Comparison of ENCODE assay signal across 16 cellular contexts in the genomic region with DNA sequence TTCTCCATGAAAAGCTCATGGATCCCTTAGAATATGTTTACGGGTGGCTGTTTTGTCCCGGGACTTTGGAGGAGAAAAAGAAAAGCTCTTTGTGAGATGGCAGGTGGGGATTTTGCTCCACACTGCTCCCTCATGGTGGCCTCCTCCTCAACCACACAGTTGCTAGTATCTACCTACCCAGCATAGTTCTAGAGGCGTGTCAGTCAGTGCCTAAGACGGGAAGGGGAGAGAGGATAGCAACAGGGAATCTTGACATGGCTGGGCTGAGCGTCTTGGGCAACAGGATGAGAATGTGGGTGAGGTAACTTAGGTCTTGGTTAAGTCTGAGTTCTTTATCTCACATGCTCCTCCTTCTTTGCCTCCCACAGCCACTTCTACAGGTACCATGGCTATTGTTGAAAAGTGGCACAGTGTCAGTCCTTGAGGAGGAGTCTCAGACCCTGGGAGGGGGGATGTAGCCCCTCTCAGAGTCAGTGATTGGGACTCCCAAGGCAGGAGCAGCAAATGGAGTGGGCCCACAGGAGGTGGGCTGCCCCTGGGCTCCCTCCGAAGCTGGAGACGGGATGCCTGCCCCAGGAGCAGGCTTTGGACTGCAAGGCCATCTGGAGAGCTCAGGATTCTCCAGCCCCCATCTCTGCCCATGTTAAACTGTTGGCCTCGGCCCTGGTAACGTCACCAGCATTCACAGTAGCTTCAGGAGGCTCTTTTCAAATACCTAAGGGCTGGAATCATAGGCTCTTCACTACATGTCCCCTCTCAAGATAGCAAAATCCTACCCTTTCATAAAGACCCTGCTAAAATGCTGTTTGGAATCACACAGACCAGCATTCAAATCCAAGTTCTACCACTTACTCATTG.
DNase-seq lines count a peak whose midpoint lies in the region; ATAC-seq and TF ChIP-seq lines count a peak whose summit lies in the region.
"Had no signal": no experiment of that assay in that cellular context is flagged by ENCODE, and none has a peak within 500 bp of the region (broad histone marks: within the 10 kb centered on the region; RNA-seq: fewer than 3 reads in every experiment).

No MANE protein-coding gene starts in this region.

- no peaks in the 10 kb centered on the region for H3K9me3 ChIP-seq in fibroblast of lung (ENCODE audit: control insufficient read depth, insufficient read depth, low read depth, low read length)
- no peaks in the 10 kb centered on the region for H3K9me3 ChIP-seq in sigmoid colon
- H3K9me3 ChIP-seq: left lung, SJCRH30 had no signal

- TF ChIP-seq POLR2A in sigmoid colon (IDR thresholded peaks at IDR 0.05), result no peak

- WGBS in sigmoid colon, 2 donors, result 54 to 75% methylated on average over 9 of the region's 9 CpGs

- no peaks in the 10 kb centered on the region for H4K20me1 ChIP-seq in fibroblast of lung (ENCODE audit: control insufficient read depth, extremely low read depth, insufficient read depth, low read length)

- DNase-seq in NCI-H226 (peak; percentile 51), fibroblast of lung (ENCODE audit: low read depth in 2 of 2) (no peak), sigmoid colon (no peak), NCI-H1694 (lab: John Stamatoyannopoulos, UW) (no peak), anterior cingulate cortex (lab: John Stamatoyannopoulos, UW) (no peak)
- DNase-seq: central memory CD4-positive, alpha-beta T cell; effector CD8-positive, alpha-beta T cell; HFFc6; Karpas-422; left lung; NCI-H1105 treated with DMSO at 0.1 percent for 48 hours; occipital lobe; SJCRH30; T-helper 17 cell had no signal

- no peaks in the 10 kb centered on the region for H3K79me2 ChIP-seq in fibroblast of lung (ENCODE audit: control insufficient read depth, insufficient read depth, low read length)

- no peak overlapping the region for H3K9ac ChIP-seq in fibroblast of lung (ENCODE audit: insufficient read depth, low read length)

- no peak for TF ChIP-seq EP300 in sigmoid colon (IDR thresholded peaks at IDR 0.05)

- H3K4me3 ChIP-seq in fibroblast of lung (replicated peaks in 1 of 4; ENCODE audit: control extremely low read depth in 1 of 4, insufficient read depth in 1 of 4, low read depth in 3 of 4, low read length in 4 of 4), result no peak overlapping the region
- H3K4me3 ChIP-seq in sigmoid colon, result no peak overlapping the region
- H3K4me3 ChIP-seq: left lung, SJCRH30 had no signal

- ATAC-seq in GM18867 (IDR thresholded peaks at IDR 0.05; ENCODE audit: unreplicated experiment) (peak; percentile 42), GM19035 (IDR thresholded peaks at IDR 0.05; ENCODE audit: unreplicated experiment) (no peak)
- ATAC-seq: left lung, T-helper 17 cell had no signal

- intact Hi-C loops in sigmoid colon (cut with DNase I), result loop anchor here (5.0 to 10.0 kb wide), 2 partner anchors 71 to 143 kb away; no protein-coding TSS in a partner anchor

- H3K27ac ChIP-seq in fibroblast of lung (ENCODE audit: insufficient read depth, low read length), result no peak overlapping the region
- peak overlapping the region in 3 of 4 donors; percentile 67 to 84 (median 82) for H3K27ac ChIP-seq in sigmoid colon
- H3K27ac ChIP-seq: left lung, SJCRH30 had no signal

- no peak overlapping the region for H2AFZ ChIP-seq in fibroblast of lung (ENCODE audit: low read length)

- TF ChIP-seq CTCF in fibroblast of lung (conservative IDR thresholded peaks at IDR 0.05 in 1 of 2, IDR thresholded peaks at IDR 0.05 in 1 of 2; ENCODE audit: low read depth in 1 of 2, low read length in 2 of 2), result no peak
- TF ChIP-seq CTCF in sigmoid colon (IDR thresholded peaks at IDR 0.05), result no peak

- no peaks in the 10 kb centered on the region for H3K36me3 ChIP-seq in fibroblast of lung (ENCODE audit: control insufficient read depth, insufficient read depth, low read length)
- H3K36me3 ChIP-seq in sigmoid colon, result no peaks in the 10 kb centered on the region
- H3K36me3 ChIP-seq: left lung, SJCRH30 had no signal

- H3K4me1 ChIP-seq in fibroblast of lung (ENCODE audit: control insufficient read depth, extremely low read depth, insufficient read depth, low read length) (peaks cover 3% of the 10 kb centered on the region), sigmoid colon (peaks cover 3 to 52% (median 45%) of the 10 kb centered on the region in 4 donors)
- H3K4me1 ChIP-seq: left lung had no signal

- H3K27me3 ChIP-seq in fibroblast of lung (ENCODE audit: control insufficient read depth, insufficient read depth, low read length) (no peaks in the 10 kb centered on the region), sigmoid colon (no peaks in the 10 kb centered on the region)
- H3K27me3 ChIP-seq: left lung, SJCRH30 had no signal

- H3K4me2 ChIP-seq in fibroblast of lung (ENCODE audit: extremely low read depth, insufficient read depth, low read length), result peak overlapping the region; percentile 38
